Comparison of ENCODE assay signal across 21 cellular contexts in the genomic region with DNA sequence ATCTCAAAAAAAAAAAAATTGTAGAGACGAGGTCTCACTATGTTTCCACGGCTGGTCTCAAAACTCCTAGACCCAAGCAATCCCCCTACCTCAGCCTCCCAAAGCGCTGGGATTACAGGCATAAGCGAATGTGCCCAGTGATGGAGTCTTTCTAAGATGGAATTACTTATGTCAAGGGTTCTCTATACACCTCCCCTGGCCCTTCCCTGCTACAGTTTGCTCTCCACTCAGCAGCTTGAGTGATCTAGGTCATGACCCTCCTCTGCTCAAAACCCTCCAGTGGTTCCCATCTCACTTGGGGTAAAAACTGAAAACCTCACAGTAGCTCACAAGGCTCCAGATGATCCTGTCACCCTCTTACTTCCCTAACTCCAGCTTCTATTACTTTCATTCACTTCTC. TPM values are rescaled to one million over a fixed set of nuclear protein-coding genes. Genes with fewer than 3 reads are reported as not detected.
DNase-seq lines count a peak whose midpoint lies in the region; ATAC-seq, FAIRE-seq and TF ChIP-seq lines count a peak whose summit lies in the region.
"Had no signal": no experiment of that assay in that cellular context is flagged by ENCODE, and none has a peak within 500 bp of the region (broad histone marks: within the 10 kb centered on the region; RNA-seq: fewer than 3 reads in every experiment).

No MANE protein-coding gene starts in this region.

- WGBS in GM12878 (ENCODE audit: insufficient coverage, insufficient replicate concordance, low lambda C conversion rate, missing lambda C conversion rate): 88% methylated on average over 4 of the region's 4 CpGs

- SMC1A ChIA-PET in GM12878 (lab: Charles Lee; ENCODE audit: uncharacterized antibody, unreplicated experiment): interaction anchor here (0.8 to 3.0 kb wide), 3 partner anchors 16 to 57 kb away, joined by 3 to 11 read pairs (median 3); no protein-coding TSS in a partner anchor

- no TSS peak for BruUV-seq in GM12878 (replicated peaks; lab: Mats Ljungman, UMichigan)

- H3K4me1 Mint-ChIP-seq in activated CD8-positive, alpha-beta memory T cell treated with anti-CD3 and anti-CD28 coated beads, Interleukin-2, amount 10 ng/mL, durations not matched to agents 7 days and 5 days: peaks cover 28% of the 10 kb centered on the region
- H3K4me1 Mint-ChIP-seq in CD4-positive, alpha-beta memory T cell: peaks cover 17 to 34% (median 22%) of the 10 kb centered on the region in 4 donors

- DNase-seq in activated CD8-positive, alpha-beta memory T cell treated with anti-CD3 and anti-CD28 coated beads, Interleukin-2, amount 50 U/mL, for 48 hours: peak; percentile 46
- DNase-seq in activated CD8-positive, alpha-beta memory T cell treated with anti-CD3 and anti-CD28 coated beads, Interleukin-2, amount 10 ng/mL, durations not matched to agents 7 days and 5 days: no peak
- no peak for DNase-seq in CD4-positive, alpha-beta memory T cell
- no peak for DNase-seq in GM12878 (ENCODE audit: low read depth, low spot score)
- peak; percentile 29 for DNase-seq in osteoblast (ENCODE audit: insufficient read length, low spot score, missing footprints)
- no peak for DNase-seq in H4 (ENCODE audit: low spot score)
- no peak for DNase-seq in urothelium cell line (ENCODE audit: low spot score)
- DNase-seq: HCEC 1CT; Kasumi-1; MG63; NCI-H1105; NCI-H2081; NK-92 treated with Interleukin-12 subunit alpha and Interleukin-12 subunit beta, amount 100 ng/mL, for 24 hours; Peyer's patch had no signal

- H4K20me1 ChIP-seq in GM12878 (ENCODE audit: control insufficient read depth, insufficient read depth) (no peaks in the 10 kb centered on the region), osteoblast (ENCODE audit: insufficient read depth, low read length) (no peaks in the 10 kb centered on the region)

- peaks cover 4% of the 10 kb centered on the region for H3K36me3 Mint-ChIP-seq in activated CD8-positive, alpha-beta memory T cell treated with anti-CD3 and anti-CD28 coated beads, Interleukin-2, amount 10 ng/mL, durations not matched to agents 7 days and 5 days
- H3K36me3 Mint-ChIP-seq in CD4-positive, alpha-beta memory T cell: peaks cover 0 to 5% of the 10 kb centered on the region in 2 donors

- no peak for TF ChIP-seq RAD21 in GM12878 (IDR thresholded peaks at IDR 0.05; ENCODE audit: insufficient read depth, low read depth, low read length)

- no peak for TF ChIP-seq EP300 in GM12878 (IDR thresholded peaks at IDR 0.05; ENCODE audit: borderline replicate concordance in 1 of 2, control insufficient read depth in 1 of 2, low read depth in 2 of 2, low read length in 2 of 2)

- H3K27me3 Mint-ChIP-seq in activated CD8-positive, alpha-beta memory T cell treated with anti-CD3 and anti-CD28 coated beads, Interleukin-2, amount 10 ng/mL, durations not matched to agents 7 days and 5 days: peaks cover 12% of the 10 kb centered on the region
- peaks cover 3 to 4% of the 10 kb centered on the region in 2 donors for H3K27me3 Mint-ChIP-seq in CD4-positive, alpha-beta memory T cell

- H3K27ac Mint-ChIP-seq in activated CD8-positive, alpha-beta memory T cell treated with anti-CD3 and anti-CD28 coated beads, Interleukin-2, amount 10 ng/mL, durations not matched to agents 7 days and 5 days: no peak overlapping the region
- peak overlapping the region in 2 of 7 donors; percentile 26 to 82 for H3K27ac Mint-ChIP-seq in CD4-positive, alpha-beta memory T cell
- H3K27ac Mint-ChIP-seq: IgD-negative memory B cell had no signal

- CTCF ChIA-PET in activated CD8-positive, alpha-beta memory T cell treated with anti-CD3 and anti-CD28 coated beads, Interleukin-2, amount 10 ng/mL, durations not matched to agents 7 days and 5 days (lab: Charles Lee): interaction anchor here (1.2 to 3.0 kb wide), 3 partner anchors 11 to 56 kb away, joined by 3 to 30 read pairs (median 13); partner anchors contain the start of gene TTBK1
- CTCF ChIA-PET in CD4-positive, alpha-beta memory T cell (lab: Charles Lee; ENCODE audit: partially characterized antibody): interaction anchor here (2.0 to 3.0 kb wide), 2 partner anchors 16 to 21 kb away, joined by 6 to 30 read pairs; no protein-coding TSS in a partner anchor
- CTCF ChIA-PET in GM12878 (lab: Yijun Ruan, JAX): interaction anchor here (2.7 kb wide), 1 partner anchor 32 kb away, joined by 14 read pairs; no protein-coding TSS in a partner anchor

- no peak overlapping the region for H3K4me3 Mint-ChIP-seq in activated CD8-positive, alpha-beta memory T cell treated with anti-CD3 and anti-CD28 coated beads, Interleukin-2, amount 10 ng/mL, durations not matched to agents 7 days and 5 days
- H3K4me3 Mint-ChIP-seq in CD4-positive, alpha-beta memory T cell: peak overlapping the region in 6 of 8 donors; percentile 8 to 44 (median 12)

- intact Hi-C loops in CD4-positive, alpha-beta memory T cell (cut with micrococcal nuclease): no loop called here
- intact Hi-C loops in GM12878 (cut with micrococcal nuclease; ENCODE audit: unreplicated experiment): no loop called here

- POLR2A ChIA-PET in CD4-positive, alpha-beta memory T cell (lab: Charles Lee; ENCODE audit: partially characterized antibody): interaction anchor here (3.1 kb wide), 1 partner anchor 11 kb away, joined by 15 read pairs; no protein-coding TSS in a partner anchor
- POLR2A ChIA-PET in GM12878 (lab: Charles Lee): interaction anchor here (0.7 to 1.4 kb wide), 2 partner anchors 10 to 247 kb away, joined by 3 read pairs; partner anchors contain the start of gene TJAP1

- H3K79me2 ChIP-seq in GM12878 (ENCODE audit: control insufficient read depth, insufficient read depth, low read length): peaks cover 15% of the 10 kb centered on the region
- H3K79me2 ChIP-seq in osteoblast (ENCODE audit: insufficient read depth, low read length): no peaks in the 10 kb centered on the region

- H3K27ac ChIP-seq in CD4-positive, alpha-beta memory T cell (ENCODE audit: low read depth, low read length): no peak overlapping the region
- no peak overlapping the region for H3K27ac ChIP-seq in GM12878 (ENCODE audit: control insufficient read depth, insufficient read depth)
- no peak overlapping the region for H3K27ac ChIP-seq in osteoblast (ENCODE audit: low read depth, low read length)
- H3K27ac ChIP-seq: Peyer's patch, SJSA1 had no signal

- no peaks in the 10 kb centered on the region for H3K27me3 ChIP-seq in CD4-positive, alpha-beta memory T cell (ENCODE audit: insufficient read depth, low read length)
- no peaks in the 10 kb centered on the region; a peak in 1 of 4 replicates for H3K27me3 ChIP-seq in GM12878 (replicated peaks in 1 of 2; ENCODE audit: control insufficient read depth in 2 of 2, insufficient read depth in 2 of 2, low read length in 1 of 2)
- H3K27me3 ChIP-seq in osteoblast (ENCODE audit: insufficient read depth, low read length): peaks cover 22% of the 10 kb centered on the region
- H3K27me3 ChIP-seq: MG63, Peyer's patch had no signal

- no peaks in the 10 kb centered on the region for H3K36me3 ChIP-seq in CD4-positive, alpha-beta memory T cell (ENCODE audit: insufficient read depth, low read length)
- H3K36me3 ChIP-seq in GM12878 (ENCODE audit: control insufficient read depth in 2 of 2, insufficient read depth in 2 of 2, low read length in 1 of 2): no peaks in the 10 kb centered on the region
- no peaks in the 10 kb centered on the region for H3K36me3 ChIP-seq in osteoblast (ENCODE audit: insufficient read depth, low read length)
- H3K36me3 ChIP-seq: SJSA1 had no signal

- in situ Hi-C loops in GM12878 (cut with MboI): no loop called here

- H3K4me3 ChIP-seq in CD4-positive, alpha-beta memory T cell (ENCODE audit: low read length in 2 of 2): no peak overlapping the region
- H3K4me3 ChIP-seq in GM12878: no peak overlapping the region
- H3K4me3 ChIP-seq in osteoblast (ENCODE audit: insufficient read depth, low read length): no peak overlapping the region
- H3K4me3 ChIP-seq: MG63, Peyer's patch, SJSA1 had no signal

- TF ChIP-seq CTCF in GM12878 (IDR thresholded peaks at IDR 0.05 in 2 of 3, conservative IDR thresholded peaks at IDR 0.05 in 1 of 3; ENCODE audit: control insufficient read depth in 2 of 3, extremely low read depth in 1 of 3, insufficient read depth in 1 of 3, low read depth in 3 of 3, low read length in 3 of 3) (no peak), osteoblast (IDR thresholded peaks at IDR 0.05; ENCODE audit: extremely low read depth, low read depth, low read length) (no peak)

- H3K9ac ChIP-seq in GM12878 (ENCODE audit: control insufficient read depth, insufficient read depth, low read length): no peak overlapping the region

- peaks cover 30% of the 10 kb centered on the region for H3K4me1 ChIP-seq in CD4-positive, alpha-beta memory T cell (ENCODE audit: insufficient read depth, low read length)
- H3K4me1 ChIP-seq in GM12878 (ENCODE audit: control insufficient read depth, insufficient read depth, low read length) (peaks cover 7% of the 10 kb centered on the region), osteoblast (ENCODE audit: insufficient read depth, low read length) (no peaks in the 10 kb centered on the region)

- H3K9me3 ChIP-seq in CD4-positive, alpha-beta memory T cell (ENCODE audit: control insufficient read depth in 1 of 2, low read length in 2 of 2): no peaks in the 10 kb centered on the region
- no peaks in the 10 kb centered on the region for H3K9me3 ChIP-seq in GM12878 (replicated peaks; ENCODE audit: control insufficient read depth, insufficient read depth, low read length)
- no peaks in the 10 kb centered on the region for H3K9me3 ChIP-seq in osteoblast (ENCODE audit: low read depth, low read length)
- H3K9me3 ChIP-seq: MG63, Peyer's patch, SJSA1 had no signal

- H3K9me3 Mint-ChIP-seq in activated CD8-positive, alpha-beta memory T cell treated with anti-CD3 and anti-CD28 coated beads, Interleukin-2, amount 10 ng/mL, durations not matched to agents 7 days and 5 days (ENCODE audit: low read depth): no peaks in the 10 kb centered on the region
- no peaks in the 10 kb centered on the region for H3K9me3 Mint-ChIP-seq in CD4-positive, alpha-beta memory T cell
- H3K9me3 Mint-ChIP-seq: IgD-negative memory B cell had no signal

- H2AFZ ChIP-seq in GM12878 (ENCODE audit: control insufficient read depth, low read depth, low read length) (0 out of 2 replicates have a peak overlapping the region, but pooled peaks have one; percentile 19), osteoblast (ENCODE audit: low read length) (no peak overlapping the region)

- no peak overlapping the region for H3K4me2 ChIP-seq in GM12878 (ENCODE audit: control insufficient read depth, insufficient read depth)
- H3K4me2 ChIP-seq in osteoblast (ENCODE audit: insufficient read depth, low read length): no peak overlapping the region

- FAIRE-seq in GM12878 (lab: Jason Lieb, UNC): no peak
- FAIRE-seq in urothelium cell line (lab: Jason Lieb, UNC): no peak
- FAIRE-seq: A204.1, D721Med had no signal

- RAD21 ChIA-PET in GM12878 (lab: Charles Lee; ENCODE audit: unreplicated experiment): interaction anchor here (1.7 kb wide), 1 partner anchor 277 kb away, joined by 4 read pairs; no protein-coding TSS in a partner anchor

- no peak for ATAC-seq in activated CD8-positive, alpha-beta memory T cell treated with anti-CD3 and anti-CD28 coated beads, Interleukin-2, amount 10 ng/mL, durations not matched to agents 7 days and 5 days
- ATAC-seq in GM12878 (no peak), GM18511 (IDR thresholded peaks at IDR 0.05; ENCODE audit: unreplicated experiment) (no peak)

- no peak for TF ChIP-seq POLR2A in GM12878 (IDR thresholded peaks at IDR 0.05; ENCODE audit: low read depth, low read length)

RNA-seq across cellular contexts. Expression of gene DNPH1, which starts 1.8 kb away (rescaled TPM):
- total RNA-seq in activated CD8-positive, alpha-beta memory T cell treated with anti-CD3 and anti-CD28 coated beads, Interleukin-2, amount 10 ng/mL, durations not matched to agents 7 days and 5 days: 10 to 100 TPM; 54.0 to 60.0 TPM
- total RNA-seq in CD4-positive, alpha-beta memory T cell: 10 to 100 TPM; 32.8 to 34.8 TPM
- polyA plus RNA-seq in CD4-positive, alpha-beta memory T cell: 100 to 1,000 TPM in 1 of 2 donors, 10 to 100 TPM in 1; 93.5 to 159 TPM
- total RNA-seq in GM12878 (2013; cell fraction: nucleolus; rRNA removed): 20.6 and 20.9 TPM in 2 replicates
- total RNA-seq in GM12878 (2014; rRNA removed) (125 and 131 TPM in 2 replicates), GM12878 (2014; rRNA removed; fragmentation: Illumina TruSeq; extraction: Trizol) (29.0 and 35.0 TPM in 2 replicates), GM12878 (2021) (73.2 and 76.6 TPM in 2 replicates), osteoblast (32.9 and 33.3 TPM in 2 replicates)
- 28.4 TPM for polyA plus RNA-seq in GM12878 (2011; ENCODE audit: low read depth)
- polyA plus RNA-seq in GM12878 (2011; rRNA removed) (42.9 and 62.2 TPM in 2 replicates), GM12878 (2014; fragmentation: Illumina TruSeq; extraction: Trizol) (6.1 and 16.9 TPM in 2 replicates), GM12878 (2014; fragmentation: Nextera tagmentation; extraction: Ambion mirVana) (10 to 100 TPM in 1 of 2 experiments, 1 to 10 TPM in 1; 7.0 to 16.5 TPM), GM12878 (2014; rRNA removed) (136 and 169 TPM in 2 replicates), GM12878 (2016; fragmentation: Nextera tagmentation; extraction: Ambion mirVana) (100 to 1,000 TPM; 105 to 117 TPM)
- 109 and 151 TPM in 2 replicates for polyA plus RNA-seq in GM12878 (2011; cell fraction: cytosol; rRNA removed)
- 56.1 and 56.3 TPM in 2 replicates for polyA plus RNA-seq in GM12878 (2011; cell fraction: nucleus; rRNA removed)
- polyA plus RNA-seq in GM12878 (2012): 68.3 and 81.0 TPM in 2 replicates
- 14.1 and 18.6 TPM in 2 replicates for polyA minus RNA-seq in GM12878 (2011; rRNA and poly(A)+ RNA removed)
- 7.9 and 15.9 TPM in 2 replicates for polyA minus RNA-seq in GM12878 (2011; cell fraction: cytosol; rRNA and poly(A)+ RNA removed)
- 10.0 and 12.2 TPM in 2 replicates for polyA minus RNA-seq in GM12878 (2011; cell fraction: nucleus; rRNA and poly(A)+ RNA removed)
- 110 and 147 TPM in 2 replicates for total RNA-seq in H4 (2014; rRNA removed; shearing (Covaris generic))

RNA-seq across cellular contexts. Expression of gene TTBK1, which starts 12.2 kb away (rescaled TPM):
- total RNA-seq in activated CD8-positive, alpha-beta memory T cell treated with anti-CD3 and anti-CD28 coated beads, Interleukin-2, amount 10 ng/mL, durations not matched to agents 7 days and 5 days: under 1 TPM; 0.20 to 0.80 TPM
- total RNA-seq in CD4-positive, alpha-beta memory T cell: under 1 TPM in 1 of 2 experiments, not detected in 1; 0.06 TPM
- polyA plus RNA-seq in CD4-positive, alpha-beta memory T cell: not detected
- total RNA-seq in GM12878 (2013; cell fraction: nucleolus; rRNA removed): 0.71 and 0.78 TPM in 2 replicates
- total RNA-seq in GM12878 (2014; rRNA removed) (under 0.01 TPM in 1 of 2 replicates, not detected in the other), GM12878 (2014; rRNA removed; fragmentation: Illumina TruSeq; extraction: Trizol) (not detected in 2 replicates), GM12878 (2021) (not detected in 2 replicates), osteoblast (under 0.01 TPM in 1 of 2 replicates, not detected in the other)
- not detected for polyA plus RNA-seq in GM12878 (2011; ENCODE audit: low read depth)
- polyA plus RNA-seq in GM12878 (2011; rRNA removed) (0.09 and 0.27 TPM in 2 replicates), GM12878 (2014; fragmentation: Illumina TruSeq; extraction: Trizol) (not detected in 2 replicates), GM12878 (2014; fragmentation: Nextera tagmentation; extraction: Ambion mirVana) (not detected), GM12878 (2014; rRNA removed) (0.05 and 0.06 TPM in 2 replicates), GM12878 (2016; fragmentation: Nextera tagmentation; extraction: Ambion mirVana) (not detected)
- 0.16 and 0.20 TPM in 2 replicates for polyA plus RNA-seq in GM12878 (2011; cell fraction: cytosol; rRNA removed)
- 1.1 and 1.2 TPM in 2 replicates for polyA plus RNA-seq in GM12878 (2011; cell fraction: nucleus; rRNA removed)
- 0.04 and 0.08 TPM in 2 replicates for polyA plus RNA-seq in GM12878 (2012)
- 0.22 and 0.41 TPM in 2 replicates for polyA minus RNA-seq in GM12878 (2011; rRNA and poly(A)+ RNA removed)
- polyA minus RNA-seq in GM12878 (2011; cell fraction: cytosol; rRNA and poly(A)+ RNA removed): 0.21 TPM in 1 of 2 replicates, not detected in the other
- polyA minus RNA-seq in GM12878 (2011; cell fraction: nucleus; rRNA and poly(A)+ RNA removed): 0.29 and 0.48 TPM in 2 replicates
- total RNA-seq in H4 (2014; rRNA removed; shearing (Covaris generic)): not detected in 2 replicates
- total RNA-seq: NCI-H460, SJSA1 had no signal
- polyA plus RNA-seq: BJ had no signal

RNA-seq across cellular contexts. Expression of gene CUL9, which starts 49.1 kb away (rescaled TPM):
- 10 to 100 TPM; 49.9 to 71.3 TPM for total RNA-seq in activated CD8-positive, alpha-beta memory T cell treated with anti-CD3 and anti-CD28 coated beads, Interleukin-2, amount 10 ng/mL, durations not matched to agents 7 days and 5 days
- total RNA-seq in CD4-positive, alpha-beta memory T cell: 10 to 100 TPM; 93.8 to 95.2 TPM
- 10 to 100 TPM in 1 of 2 donors, 1 to 10 TPM in 1; 8.3 to 16.0 TPM for polyA plus RNA-seq in CD4-positive, alpha-beta memory T cell
- total RNA-seq in GM12878 (2013; cell fraction: nucleolus; rRNA removed): 104 and 120 TPM in 2 replicates
- total RNA-seq in GM12878 (2014; rRNA removed): 22.1 and 27.2 TPM in 2 replicates
- 14.2 and 16.4 TPM in 2 replicates for total RNA-seq in GM12878 (2014; rRNA removed; fragmentation: Illumina TruSeq; extraction: Trizol)
- 36.0 and 42.7 TPM in 2 replicates for total RNA-seq in GM12878 (2021)
- polyA plus RNA-seq in GM12878 (2011; ENCODE audit: low read depth): 11.5 TPM
- 11.0 and 16.2 TPM in 2 replicates for polyA plus RNA-seq in GM12878 (2011; rRNA removed)
- polyA plus RNA-seq in GM12878 (2011; cell fraction: cytosol; rRNA removed): 16.0 and 18.4 TPM in 2 replicates
- polyA plus RNA-seq in GM12878 (2011; cell fraction: nucleus; rRNA removed): 180 and 223 TPM in 2 replicates
- polyA plus RNA-seq in GM12878 (2012): 30.6 and 31.6 TPM in 2 replicates
- 12.7 and 16.5 TPM in 2 replicates for polyA plus RNA-seq in GM12878 (2014; fragmentation: Illumina TruSeq; extraction: Trizol)
- polyA plus RNA-seq in GM12878 (2014; fragmentation: Nextera tagmentation; extraction: Ambion mirVana): 1 to 10 TPM; 1.2 to 3.9 TPM
- polyA plus RNA-seq in GM12878 (2014; rRNA removed): 46.7 and 48.3 TPM in 2 replicates
- polyA plus RNA-seq in GM12878 (2016; fragmentation: Nextera tagmentation; extraction: Ambion mirVana): 10 to 100 TPM; 17.8 to 19.7 TPM
- polyA minus RNA-seq in GM12878 (2011; rRNA and poly(A)+ RNA removed): 14.6 and 23.4 TPM in 2 replicates
- polyA minus RNA-seq in GM12878 (2011; cell fraction: cytosol; rRNA and poly(A)+ RNA removed): 4.3 and 8.4 TPM in 2 replicates
- 25.9 and 55.6 TPM in 2 replicates for polyA minus RNA-seq in GM12878 (2011; cell fraction: nucleus; rRNA and poly(A)+ RNA removed)
- 34.4 and 34.5 TPM in 2 replicates for total RNA-seq in osteoblast
- 18.2 and 18.5 TPM in 2 replicates for total RNA-seq in H4 (2014; rRNA removed; shearing (Covaris generic))

RNA-seq across cellular contexts. Expression of gene SRF, which starts 60.0 kb away (rescaled TPM):
- total RNA-seq in activated CD8-positive, alpha-beta memory T cell treated with anti-CD3 and anti-CD28 coated beads, Interleukin-2, amount 10 ng/mL, durations not matched to agents 7 days and 5 days: 10 to 100 TPM; 45.0 to 53.2 TPM
- 10 to 100 TPM; 23.7 to 25.0 TPM for total RNA-seq in CD4-positive, alpha-beta memory T cell
- 1 to 10 TPM; 2.3 to 7.5 TPM for polyA plus RNA-seq in CD4-positive, alpha-beta memory T cell
- 10.5 and 11.4 TPM in 2 replicates for total RNA-seq in GM12878 (2013; cell fraction: nucleolus; rRNA removed)
- total RNA-seq in GM12878 (2014; rRNA removed) (30.5 and 37.3 TPM in 2 replicates), GM12878 (2014; rRNA removed; fragmentation: Illumina TruSeq; extraction: Trizol) (19.8 and 22.9 TPM in 2 replicates), GM12878 (2021) (53.4 and 56.3 TPM in 2 replicates), osteoblast (17.7 and 20.6 TPM in 2 replicates)
- polyA plus RNA-seq in GM12878 (2011; ENCODE audit: low read depth): 19.1 TPM
- polyA plus RNA-seq in GM12878 (2011; rRNA removed) (21.9 and 41.4 TPM in 2 replicates), GM12878 (2014; fragmentation: Illumina TruSeq; extraction: Trizol) (26.8 and 33.5 TPM in 2 replicates), GM12878 (2014; fragmentation: Nextera tagmentation; extraction: Ambion mirVana) (1 to 10 TPM; 4.1 to 8.3 TPM), GM12878 (2014; rRNA removed) (48.1 and 54.3 TPM in 2 replicates), GM12878 (2016; fragmentation: Nextera tagmentation; extraction: Ambion mirVana) (1 to 10 TPM; 2.3 to 4.4 TPM)
- 50.6 and 71.6 TPM in 2 replicates for polyA plus RNA-seq in GM12878 (2011; cell fraction: cytosol; rRNA removed)
- 51.2 and 65.0 TPM in 2 replicates for polyA plus RNA-seq in GM12878 (2011; cell fraction: nucleus; rRNA removed)
- 27.9 and 45.2 TPM in 2 replicates for polyA plus RNA-seq in GM12878 (2012)
- polyA minus RNA-seq in GM12878 (2011; rRNA and poly(A)+ RNA removed): 47.3 and 65.9 TPM in 2 replicates
- polyA minus RNA-seq in GM12878 (2011; cell fraction: cytosol; rRNA and poly(A)+ RNA removed): 24.1 and 27.1 TPM in 2 replicates
- 10.2 and 18.4 TPM in 2 replicates for polyA minus RNA-seq in GM12878 (2011; cell fraction: nucleus; rRNA and poly(A)+ RNA removed)
- total RNA-seq in H4 (2014; rRNA removed; shearing (Covaris generic)): 11.0 and 12.8 TPM in 2 replicates

Comparison
In these comparisons a context has a peak if more than half of its experiments do, and no peak if none do; other contexts are left out.
1. DNase-seq: peak in activated CD8-positive, alpha-beta memory T cell treated with anti-CD3 and anti-CD28 coated beads, Interleukin-2, amount 50 U/mL, for 48 hours (single experiment) and osteoblast (single experiment); none in activated CD8-positive, alpha-beta memory T cell treated with anti-CD3 and anti-CD28 coated beads, Interleukin-2, amount 10 ng/mL, durations not matched to agents 7 days and 5 days (single experiment), CD4-positive, alpha-beta memory T cell (0 of 5), GM12878 (single experiment), H4 (single experiment) and urothelium cell line (single experiment).